28 cellular contexts compared by ENCODE assay signal in genomic region chr11:15591112-15591537, GRCh38.
"Had no signal": no experiment of that assay in that cellular context is flagged by ENCODE, and none has a peak within 500 bp of the region (broad histone marks: within the 10 kb centered on the region; RNA-seq: fewer than 3 reads in every experiment).

No MANE protein-coding gene starts in this region.

- H3K36me3 Mint-ChIP-seq: activated naive CD8-positive, alpha-beta T cell; memory B cell; naive B cell; T-cell had no signal

- DNase-seq: activated CD4-positive, alpha-beta T cell treated with anti-CD3 and anti-CD28 coated beads, Interleukin-2, amount 50 U/mL, for 1 hour; activated CD4-positive, CD25-positive, alpha-beta regulatory T cell treated with anti-CD3 and anti-CD28 coated beads, Interleukin-2, amount 50 U/mL, for 72 hours; activated CD8-positive, alpha-beta memory T cell treated with anti-CD3 and anti-CD28 coated beads for 24 hours; activated CD8-positive, alpha-beta memory T cell treated with anti-CD3 and anti-CD28 coated beads, Interleukin-2, amount 50 U/mL, for 4 hours; activated naive CD4-positive, alpha-beta T cell; activated T-cell treated with anti-CD3 and anti-CD28 coated beads, Interleukin-2, amount 50 U/mL, for 4 hours; amygdala; cortex of kidney; endodermal cell; head of caudate nucleus; left lung; naive B cell; stimulated activated CD4-positive, alpha-beta T cell treated with anti-CD3 and anti-CD28 coated beads, Interleukin-12 subunit alpha, Interleukin-12 subunit beta, amount 100 ng/mL, for 4 hours; stimulated activated CD4-positive, alpha-beta T cell treated with anti-CD3 and anti-CD28 coated beads, Interleukin-4, amount 100 ng/mL, for 4 hours; stomach; T-cell; transverse colon; WERI-Rb-1 had no signal

- H3K27ac ChIP-seq: gastroesophageal sphincter, left lung, neural progenitor cell, prostate gland, stomach, suprapubic skin, transverse colon, WERI-Rb-1 had no signal

- H3K4me3 ChIP-seq: gastroesophageal sphincter, left lung, neural progenitor cell, prostate gland, stomach, suprapubic skin, transverse colon, uterus had no signal

- H3K36me3 ChIP-seq: gastroesophageal sphincter, left lung, neural progenitor cell, prostate gland, stomach, suprapubic skin, transverse colon, uterus, WERI-Rb-1 had no signal

- H3K27me3 ChIP-seq: gastroesophageal sphincter, left lung, neural progenitor cell, stomach, suprapubic skin, transverse colon, uterus had no signal

- H3K4me1 Mint-ChIP-seq: memory B cell, naive B cell, T-cell had no signal

- ATAC-seq: activated T-cell treated with anti-CD3 and anti-CD28 coated beads, Interleukin-2, amount 50 U/mL, for 4 hours; gastroesophageal sphincter; left lung; SK-N-SH treated with all-trans-retinoic acid at 6 μM for 48 hours; T-cell had no signal

- H3K9me3 Mint-ChIP-seq: activated T-cell treated with anti-CD3 and anti-CD28 coated beads, Interleukin-2, amount 50 U/mL, for 4 hours; activated T-helper 2 cell treated with anti-CD3 and anti-CD28 coated beads, Interferon-gamma antibody, Interleukin-2, Interleukin-4, amounts not matched to agents 10 μg/mL and 5 μg/mL and 100 μg/mL, durations not matched to agents 14 hours and 24 hours and 36 hours; neural progenitor cell; T-cell; T-helper 2 cell treated with Interferon-gamma antibody and Interleukin-4, amounts not matched to agents 5 μg/mL and 100 μg/mL, for 36 hours had no signal

- H3K27ac Mint-ChIP-seq: activated naive CD8-positive, alpha-beta T cell; activated T-helper 2 cell treated with anti-CD3 and anti-CD28 coated beads, Interferon-gamma antibody, Interleukin-2, Interleukin-4, amounts not matched to agents 10 μg/mL and 5 μg/mL and 100 μg/mL, durations not matched to agents 14 hours and 24 hours and 36 hours; endodermal cell; memory B cell; naive B cell; neural progenitor cell; T-cell; T-helper 2 cell treated with Interferon-gamma antibody and Interleukin-4, amounts not matched to agents 5 μg/mL and 100 μg/mL, for 36 hours had no signal

- H3K9me3 ChIP-seq: gastroesophageal sphincter, left lung, prostate gland, stomach, suprapubic skin, transverse colon, uterus had no signal

- H3K4me1 ChIP-seq: left lung, prostate gland, suprapubic skin, transverse colon had no signal

- H3K4me3 Mint-ChIP-seq: activated naive CD8-positive, alpha-beta T cell; activated T-cell treated with anti-CD3 and anti-CD28 coated beads, Interleukin-2, amount 50 U/mL, for 4 hours; endodermal cell; memory B cell; naive B cell; neural progenitor cell; T-cell; T-helper 2 cell treated with Interferon-gamma antibody and Interleukin-4, amounts not matched to agents 5 μg/mL and 100 μg/mL, for 36 hours had no signal
